In genomic region chr17:3801043-3801746, GRCh38 we compare ENCODE assay signal across 10 cellular contexts. TPM values are rescaled to one million over a fixed set of nuclear protein-coding genes. Genes with fewer than 3 reads are reported as not detected.
DNase-seq lines count a peak whose midpoint lies in the region; ATAC-seq and TF ChIP-seq lines count a peak whose summit lies in the region.
"Had no signal": no experiment of that assay in that cellular context is flagged by ENCODE, and none has a peak within 500 bp of the region (broad histone marks: within the 10 kb centered on the region; RNA-seq: fewer than 3 reads in every experiment).

Gene ITGAE, minus strand, starts transcription at chr17:3801188. Its CDS starts 44 bp downstream, at chr17:3801144.

- peaks cover 2% of the 10 kb centered on the region for H3K27me3 Mint-ChIP-seq in activated CD8-positive, alpha-beta memory T cell treated with anti-CD3 and anti-CD28 coated beads, Interleukin-2, amount 10 ng/mL, durations not matched to agents 7 days and 5 days
- no peaks in the 10 kb centered on the region for H3K27me3 Mint-ChIP-seq in dendritic cell treated with granulocyte-macrophage colony-stimulating factor and Interleukin-4, amounts not matched to agents 40 ng/mL and 50 ng/mL, for 4 days

- H3K4me1 ChIP-seq in upper lobe of right lung: peaks cover 20% of the 10 kb centered on the region

- H3K9me3 Mint-ChIP-seq in activated CD8-positive, alpha-beta memory T cell treated with anti-CD3 and anti-CD28 coated beads, Interleukin-2, amount 10 ng/mL, durations not matched to agents 7 days and 5 days (ENCODE audit: low read depth): no peaks in the 10 kb centered on the region
- no peaks in the 10 kb centered on the region for H3K9me3 Mint-ChIP-seq in dendritic cell treated with granulocyte-macrophage colony-stimulating factor and Interleukin-4, amounts not matched to agents 40 ng/mL and 50 ng/mL, for 4 days

- peak within 1 kb of the TSS; percentile 16 for H3K4me3 ChIP-seq in upper lobe of right lung

- peak within 1 kb of the TSS; percentile 90 for H3K27ac Mint-ChIP-seq in activated CD8-positive, alpha-beta memory T cell treated with anti-CD3 and anti-CD28 coated beads, Interleukin-2, amount 10 ng/mL, durations not matched to agents 7 days and 5 days
- peak within 1 kb of the TSS; percentile 80 for H3K27ac Mint-ChIP-seq in dendritic cell treated with granulocyte-macrophage colony-stimulating factor and Interleukin-4, amounts not matched to agents 40 ng/mL and 50 ng/mL, for 4 days

- no peaks in the 10 kb centered on the region for H3K9me3 ChIP-seq in upper lobe of right lung

- H3K36me3 ChIP-seq in upper lobe of right lung: peaks cover under 1% of the 10 kb centered on the region

- CTCF ChIA-PET in activated CD8-positive, alpha-beta memory T cell treated with anti-CD3 and anti-CD28 coated beads, Interleukin-2, amount 10 ng/mL, durations not matched to agents 7 days and 5 days (lab: Charles Lee): interaction anchor here (0.8 to 3.3 kb wide), 6 partner anchors 10 to 62 kb away, joined by 3 to 31 read pairs (median 4); no protein-coding TSS in a partner anchor

- H3K27ac ChIP-seq in upper lobe of right lung: peak within 1 kb of the TSS; percentile 18

- peaks cover 20% of the 10 kb centered on the region for H3K36me3 Mint-ChIP-seq in activated CD8-positive, alpha-beta memory T cell treated with anti-CD3 and anti-CD28 coated beads, Interleukin-2, amount 10 ng/mL, durations not matched to agents 7 days and 5 days
- no peaks in the 10 kb centered on the region for H3K36me3 Mint-ChIP-seq in dendritic cell treated with granulocyte-macrophage colony-stimulating factor and Interleukin-4, amounts not matched to agents 40 ng/mL and 50 ng/mL, for 4 days (ENCODE audit: low read depth)

- H3K4me3 Mint-ChIP-seq in activated CD8-positive, alpha-beta memory T cell treated with anti-CD3 and anti-CD28 coated beads, Interleukin-2, amount 10 ng/mL, durations not matched to agents 7 days and 5 days: peak within 1 kb of the TSS; percentile 81
- peak within 1 kb of the TSS; percentile 51 for H3K4me3 Mint-ChIP-seq in dendritic cell treated with granulocyte-macrophage colony-stimulating factor and Interleukin-4, amounts not matched to agents 40 ng/mL and 50 ng/mL, for 4 days

- TF ChIP-seq CTCF in upper lobe of right lung (IDR thresholded peaks at IDR 0.05): no peak

- peak; percentile 8 for ATAC-seq in activated CD8-positive, alpha-beta memory T cell treated with anti-CD3 and anti-CD28 coated beads, Interleukin-2, amount 10 ng/mL, durations not matched to agents 7 days and 5 days
- peak; percentile 58 for ATAC-seq in upper lobe of right lung
- ATAC-seq in GM21360 (IDR thresholded peaks at IDR 0.05; ENCODE audit: unreplicated experiment): no peak
- no peak for ATAC-seq in HG03442 (IDR thresholded peaks at IDR 0.05; ENCODE audit: unreplicated experiment)

- H3K27me3 ChIP-seq in upper lobe of right lung: no peaks in the 10 kb centered on the region

- H3K4me1 Mint-ChIP-seq in activated CD8-positive, alpha-beta memory T cell treated with anti-CD3 and anti-CD28 coated beads, Interleukin-2, amount 10 ng/mL, durations not matched to agents 7 days and 5 days: peaks cover 78% of the 10 kb centered on the region
- H3K4me1 Mint-ChIP-seq in dendritic cell treated with granulocyte-macrophage colony-stimulating factor and Interleukin-4, amounts not matched to agents 40 ng/mL and 50 ng/mL, for 4 days (ENCODE audit: low read depth): peaks cover 85% of the 10 kb centered on the region

- DNase-seq in activated CD8-positive, alpha-beta memory T cell treated with anti-CD3 and anti-CD28 coated beads, Interleukin-2, amount 10 ng/mL, durations not matched to agents 7 days and 5 days: peak; percentile 61
- DNase-seq in activated CD8-positive, alpha-beta memory T cell treated with anti-CD3 and anti-CD28 coated beads, Interleukin-2, amount 50 U/mL, for 48 hours: no peak
- no peak for DNase-seq in lung microvascular endothelial cell (ENCODE audit: low read depth in 2 of 2)
- peak; percentile 74 for DNase-seq in upper lobe of right lung
- no peak for DNase-seq in SIG-M5 (lab: John Stamatoyannopoulos, UW)
- DNase-seq: activated CD4-positive, alpha-beta T cell treated with anti-CD3 and anti-CD28 coated beads for 48 hours; NCI-H1092 had no signal

- intact Hi-C loops in dendritic cell treated with granulocyte-macrophage colony-stimulating factor and Interleukin-4, amounts not matched to agents 40 ng/mL and 50 ng/mL, for 4 days (cut with micrococcal nuclease): no loop called here
- intact Hi-C loops in upper lobe of right lung (cut with DNase I): no loop called here

RNA-seq across cellular contexts. Expression of gene ITGAE, which starts in this region (rescaled TPM):
- total RNA-seq in activated CD8-positive, alpha-beta memory T cell treated with anti-CD3 and anti-CD28 coated beads, Interleukin-2, amount 10 ng/mL, durations not matched to agents 7 days and 5 days: 10 to 100 TPM; 54.4 to 70.9 TPM
- total RNA-seq in lung microvascular endothelial cell (12.3 and 14.4 TPM in 2 replicates), upper lobe of right lung (24.2 TPM)

Comparison
In these comparisons a context has a peak if more than half of its experiments do, and no peak if none do; other contexts are left out.
1. DNase-seq: peak in activated CD8-positive, alpha-beta memory T cell treated with anti-CD3 and anti-CD28 coated beads, Interleukin-2, amount 10 ng/mL, durations not matched to agents 7 days and 5 days (single experiment) and upper lobe of right lung (single experiment); none in activated CD8-positive, alpha-beta memory T cell treated with anti-CD3 and anti-CD28 coated beads, Interleukin-2, amount 50 U/mL, for 48 hours (single experiment), lung microvascular endothelial cell (0 of 2) and SIG-M5 (single experiment).
2. ATAC-seq: peak in activated CD8-positive, alpha-beta memory T cell treated with anti-CD3 and anti-CD28 coated beads, Interleukin-2, amount 10 ng/mL, durations not matched to agents 7 days and 5 days (single experiment) and upper lobe of right lung (single experiment); none in GM21360 (single experiment) and HG03442 (single experiment).